ENCODE assay signal across 17 cellular contexts in the genomic region with DNA sequence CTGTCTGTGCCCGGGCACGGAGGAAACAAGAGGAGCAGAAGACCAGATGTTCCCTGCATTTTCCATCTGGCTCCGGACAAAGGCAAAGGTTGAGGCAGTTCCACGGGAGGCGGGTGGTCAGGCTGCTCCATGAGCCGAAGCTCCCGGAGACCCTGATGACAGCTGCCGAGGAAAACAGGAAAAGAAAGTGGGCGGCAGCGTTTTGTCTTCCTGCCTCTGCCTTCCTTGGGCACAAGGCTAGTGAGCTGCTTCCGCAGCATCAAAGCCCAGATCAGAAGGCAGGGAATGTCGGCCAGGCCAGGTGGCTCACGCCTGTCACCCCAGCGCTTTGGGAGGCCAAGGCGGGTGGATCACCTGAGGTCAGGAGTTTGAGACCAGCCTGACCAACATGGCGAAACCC.
"Had no signal": no experiment of that assay in that cellular context is flagged by ENCODE, and none has a peak within 500 bp of the region (broad histone marks: within the 10 kb centered on the region; RNA-seq: fewer than 3 reads in every experiment).

No MANE protein-coding gene starts in this region.

- ATAC-seq: activated naive CD4-positive, alpha-beta T cell treated with anti-CD3 and anti-CD28 coated beads, Interleukin-2, amount 50 U/mL, for 72 hours; activated T-cell treated with anti-CD3 and anti-CD28 coated beads, Interleukin-2, amount 50 U/mL, for 72 hours; body of pancreas; effector memory CD8-positive, alpha-beta T cell; stimulated activated memory B cell treated with anti-CD40 and anti-IgM and Interleukin-4, amounts not matched to agents 10 μg/mL and 1 μg/mL and 100 μg/mL, for 72 hours had no signal

- H3K4me1 ChIP-seq: body of pancreas, tibial artery had no signal

- H3K9me3 ChIP-seq: body of pancreas, ovary, tibial artery had no signal

- H3K36me3 ChIP-seq: ovary had no signal

- H3K27ac ChIP-seq: ovary, tibial artery had no signal

- DNase-seq: activated CD4-positive, alpha-beta T cell treated with anti-CD3 and anti-CD28 coated beads, Interleukin-2, amount 10 ng/mL, durations not matched to agents 24 days and 14 days; activated CD4-positive, CD25-positive, alpha-beta regulatory T cell; activated CD8-positive, alpha-beta memory T cell treated with anti-CD3 and anti-CD28 coated beads, Interleukin-2, amount 50 U/mL, for 48 hours; activated gamma-delta T cell; activated T-cell treated with anti-CD3 and anti-CD28 coated beads, Interleukin-2, amount 50 U/mL, for 72 hours; amniotic stem cell; cortex of kidney; effector memory CD8-positive, alpha-beta T cell; hippocampal formation; kidney; ovary; stimulated activated CD4-positive, alpha-beta T cell treated with anti-CD3 and anti-CD28 coated beads, Interleukin-2, amount 100 ng/mL, for 48 hours; SW 1271 had no signal

- FAIRE-seq: kidney had no signal

- H3K27me3 ChIP-seq: body of pancreas, ovary, tibial artery had no signal

- H3K4me3 ChIP-seq: body of pancreas, ovary, tibial artery had no signal
